In genomic region chr2:10918661-10919414, GRCh38 we compare ENCODE assay signal across 13 cellular contexts. TPM values are rescaled to one million over a fixed set of nuclear protein-coding genes. Genes with fewer than 3 reads are reported as not detected.
DNase-seq lines count a peak whose midpoint lies in the region; ATAC-seq and TF ChIP-seq lines count a peak whose summit lies in the region.
"Had no signal": no experiment of that assay in that cellular context is flagged by ENCODE, and none has a peak within 500 bp of the region (broad histone marks: within the 10 kb centered on the region; RNA-seq: fewer than 3 reads in every experiment).

No MANE protein-coding gene starts in this region.

- H3K4me1 ChIP-seq in endodermal cell (ENCODE audit: control insufficient read depth, insufficient read depth, low read length), result no peaks in the 10 kb centered on the region
- H3K4me1 ChIP-seq in osteoblast (ENCODE audit: insufficient read depth, low read length), result peaks cover 3% of the 10 kb centered on the region
- H3K4me1 ChIP-seq: transverse colon had no signal

- peak; percentile 50 to 72 (median 59) for DNase-seq in NCI-H1417 (lab: John Stamatoyannopoulos, UW)
- DNase-seq in NCI-H1417 treated with DMSO at 0.1 percent for 48 hours (lab: John Stamatoyannopoulos, UW), result no peak
- DNase-seq in NCI-H226, result peak; percentile 57
- peak; percentile 41 for DNase-seq in endodermal cell
- DNase-seq in osteoblast (ENCODE audit: insufficient read length, low spot score, missing footprints), result no peak
- DNase-seq in activated CD8-positive, alpha-beta memory T cell treated with anti-CD3 and anti-CD28 coated beads, Interleukin-2, amount 10 ng/mL, durations not matched to agents 7 days and 5 days, result no peak
- DNase-seq in H4 (ENCODE audit: low spot score), result no peak
- DNase-seq: activated CD4-positive, alpha-beta T cell treated with anti-CD3 and anti-CD28 coated beads, Interleukin-2, amount 50 U/mL, for 48 hours; NCI-H69; T1000; transverse colon had no signal

- TF ChIP-seq CTCF in endodermal cell (conservative IDR thresholded peaks at IDR 0.05) (no peak), osteoblast (IDR thresholded peaks at IDR 0.05; ENCODE audit: extremely low read depth, low read depth, low read length) (no peak)

- peaks cover 26% of the 10 kb centered on the region for H3K36me3 Mint-ChIP-seq in endodermal cell (ENCODE audit: low read depth)
- H3K36me3 Mint-ChIP-seq in activated CD8-positive, alpha-beta memory T cell treated with anti-CD3 and anti-CD28 coated beads, Interleukin-2, amount 10 ng/mL, durations not matched to agents 7 days and 5 days, result no peaks in the 10 kb centered on the region

- H2AFZ ChIP-seq in osteoblast (ENCODE audit: low read length), result no peak overlapping the region

- 93 to 95% methylated on average over 12 to 20 of the region's 20 CpGs for WGBS in endodermal cell (ENCODE audit: insufficient coverage in 1 of 2, insufficient read length in 1 of 2), 2 experiments

- H3K4me1 Mint-ChIP-seq in endodermal cell, result peaks cover 26% of the 10 kb centered on the region
- no peaks in the 10 kb centered on the region for H3K4me1 Mint-ChIP-seq in activated CD8-positive, alpha-beta memory T cell treated with anti-CD3 and anti-CD28 coated beads, Interleukin-2, amount 10 ng/mL, durations not matched to agents 7 days and 5 days
- H3K4me1 Mint-ChIP-seq: central memory CD8-positive, alpha-beta T cell had no signal

- H3K36me3 ChIP-seq in endodermal cell (ENCODE audit: control insufficient read depth, insufficient read depth, low read length), result peaks cover 5% of the 10 kb centered on the region
- no peaks in the 10 kb centered on the region for H3K36me3 ChIP-seq in osteoblast (ENCODE audit: insufficient read depth, low read length)
- H3K36me3 ChIP-seq: transverse colon had no signal

- H3K27me3 ChIP-seq in endodermal cell (ENCODE audit: control insufficient read depth, insufficient read depth, low read length, poor library complexity, severe bottlenecking) (no peaks in the 10 kb centered on the region), osteoblast (ENCODE audit: insufficient read depth, low read length) (peaks cover 34% of the 10 kb centered on the region)

- H3K27ac ChIP-seq in endodermal cell (ENCODE audit: low read depth, low read length), result no peak overlapping the region
- H3K27ac ChIP-seq in osteoblast (ENCODE audit: low read depth, low read length), result no peak overlapping the region
- H3K27ac ChIP-seq: transverse colon had no signal

- H3K4me3 ChIP-seq in endodermal cell (ENCODE audit: low read length), result no peak overlapping the region
- H3K4me3 ChIP-seq in osteoblast (ENCODE audit: insufficient read depth, low read length), result no peak overlapping the region
- H3K4me3 ChIP-seq: transverse colon had no signal

- no peaks in the 10 kb centered on the region for H3K79me2 ChIP-seq in osteoblast (ENCODE audit: insufficient read depth, low read length)

- H4K20me1 ChIP-seq in osteoblast (ENCODE audit: insufficient read depth, low read length), result peaks cover 3% of the 10 kb centered on the region

- peak overlapping the region; percentile 32 for H3K4me2 ChIP-seq in osteoblast (ENCODE audit: insufficient read depth, low read length)

- no peaks in the 10 kb centered on the region for H3K9me3 Mint-ChIP-seq in endodermal cell
- no peaks in the 10 kb centered on the region for H3K9me3 Mint-ChIP-seq in activated CD8-positive, alpha-beta memory T cell treated with anti-CD3 and anti-CD28 coated beads, Interleukin-2, amount 10 ng/mL, durations not matched to agents 7 days and 5 days (ENCODE audit: low read depth)
- H3K9me3 Mint-ChIP-seq: central memory CD8-positive, alpha-beta T cell had no signal

- no peaks in the 10 kb centered on the region for H3K9me3 ChIP-seq in endodermal cell (ENCODE audit: control insufficient read depth, low read length)
- no peaks in the 10 kb centered on the region for H3K9me3 ChIP-seq in osteoblast (ENCODE audit: low read depth, low read length)
- H3K9me3 ChIP-seq: transverse colon had no signal

- no peak for ATAC-seq in GM19324 (IDR thresholded peaks at IDR 0.05; ENCODE audit: low FRiP score, unreplicated experiment)
- no peak for ATAC-seq in activated CD8-positive, alpha-beta memory T cell treated with anti-CD3 and anti-CD28 coated beads, Interleukin-2, amount 10 ng/mL, durations not matched to agents 7 days and 5 days

- no peak overlapping the region for H3K4me3 Mint-ChIP-seq in endodermal cell
- H3K4me3 Mint-ChIP-seq in activated CD8-positive, alpha-beta memory T cell treated with anti-CD3 and anti-CD28 coated beads, Interleukin-2, amount 10 ng/mL, durations not matched to agents 7 days and 5 days, result no peak overlapping the region
- H3K4me3 Mint-ChIP-seq: central memory CD8-positive, alpha-beta T cell had no signal

- H3K9ac ChIP-seq in endodermal cell (ENCODE audit: extremely low read depth, low read length, poor library complexity, severe bottlenecking), result no peak overlapping the region

- peaks cover 3% of the 10 kb centered on the region for H3K27me3 Mint-ChIP-seq in endodermal cell (ENCODE audit: insufficient read depth)
- peaks cover 12% of the 10 kb centered on the region for H3K27me3 Mint-ChIP-seq in activated CD8-positive, alpha-beta memory T cell treated with anti-CD3 and anti-CD28 coated beads, Interleukin-2, amount 10 ng/mL, durations not matched to agents 7 days and 5 days

- CTCF ChIA-PET in activated CD8-positive, alpha-beta memory T cell treated with anti-CD3 and anti-CD28 coated beads, Interleukin-2, amount 10 ng/mL, durations not matched to agents 7 days and 5 days (lab: Charles Lee), result no interaction called here

- no peak overlapping the region for H3K27ac Mint-ChIP-seq in endodermal cell
- H3K27ac Mint-ChIP-seq in activated CD8-positive, alpha-beta memory T cell treated with anti-CD3 and anti-CD28 coated beads, Interleukin-2, amount 10 ng/mL, durations not matched to agents 7 days and 5 days, result no peak overlapping the region

RNA-seq across cellular contexts. Expression of gene KCNF1, which starts 7.1 kb away (rescaled TPM):
- 10 to 100 TPM in 1 of 2 donors, 1 to 10 TPM in 1; 5.2 to 17.0 TPM for total RNA-seq in endodermal cell
- polyA plus RNA-seq in endodermal cell (2013, experiment 1 of 2), result 3.5 TPM
- polyA plus RNA-seq in endodermal cell (2013, experiment 2 of 2), result 4.1 TPM
- total RNA-seq in osteoblast, result under 0.01 TPM in 1 of 2 replicates, not detected in the other
- total RNA-seq in activated CD8-positive, alpha-beta memory T cell treated with anti-CD3 and anti-CD28 coated beads, Interleukin-2, amount 10 ng/mL, durations not matched to agents 7 days and 5 days, result not detected
- total RNA-seq in H4 (2014; rRNA removed; shearing (Covaris generic)), result 0.14 TPM in 1 of 2 replicates, not detected in the other

Comparison
In these comparisons a context has a peak if more than half of its experiments do, and no peak if none do; other contexts are left out.
1. DNase-seq: peak in NCI-H1417 (3 of 3), NCI-H226 (single experiment) and endodermal cell (single experiment); none in NCI-H1417 treated with DMSO at 0.1 percent for 48 hours (single experiment), osteoblast (single experiment), activated CD8-positive, alpha-beta memory T cell treated with anti-CD3 and anti-CD28 coated beads, Interleukin-2, amount 10 ng/mL, durations not matched to agents 7 days and 5 days (single experiment) and H4 (single experiment).